8 cellular contexts compared by ENCODE assay signal in the genomic region with DNA sequence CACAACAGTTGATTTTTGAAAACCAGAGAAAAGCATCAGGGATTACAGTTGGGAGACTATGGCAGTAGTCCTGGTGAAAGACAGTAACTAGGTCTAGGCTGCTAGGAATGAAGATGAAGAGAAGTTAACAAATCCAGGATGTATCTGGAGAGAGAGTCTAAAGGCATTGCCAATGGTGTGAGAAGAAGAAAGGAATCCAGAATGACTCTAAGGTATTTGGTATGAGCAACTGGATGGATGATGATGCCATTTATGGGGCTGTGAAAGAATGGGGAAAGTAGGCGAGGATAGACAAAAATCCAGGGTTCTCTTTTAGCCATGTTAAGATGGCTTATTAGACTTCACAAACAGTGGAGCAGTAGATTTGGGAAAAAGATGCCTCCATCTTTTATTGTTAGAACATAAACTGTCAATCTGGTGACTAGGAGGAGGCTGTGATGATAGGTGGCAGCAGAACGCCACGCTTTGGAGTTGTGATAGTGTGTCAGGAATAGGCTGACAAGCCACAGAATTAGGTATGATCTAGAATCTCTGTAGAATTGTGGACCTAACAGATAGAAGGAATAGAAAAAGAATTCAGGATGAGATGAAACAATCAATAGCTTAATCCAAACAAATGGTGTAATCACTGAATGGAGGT. TPM values are rescaled to one million over a fixed set of nuclear protein-coding genes. Genes with fewer than 3 reads are reported as not detected.
DNase-seq lines count a peak whose midpoint lies in the region; ATAC-seq and TF ChIP-seq lines count a peak whose summit lies in the region.

No MANE protein-coding gene starts in this region.

- H3K79me2 ChIP-seq in hepatocyte = no peaks in the 10 kb centered on the region

- H3K36me3 ChIP-seq in hepatocyte (replicated peaks; ENCODE audit: insufficient read depth, low read depth) = no peaks in the 10 kb centered on the region

- H3K4me2 ChIP-seq in hepatocyte = no peak overlapping the region

- H4K20me1 ChIP-seq in hepatocyte (ENCODE audit: insufficient read depth, poor library complexity, severe bottlenecking) = no peaks in the 10 kb centered on the region

- H3K4me3 ChIP-seq in GM12865 (ENCODE audit: low read depth, low read length) (no peak overlapping the region), hepatocyte (no peak overlapping the region)

- TF ChIP-seq CTCF in GM12865 (IDR thresholded peaks at IDR 0.05; ENCODE audit: insufficient read depth, low read depth, low read length, missing control alignments) (peak; percentile 42), hepatocyte (IDR thresholded peaks at IDR 0.05; ENCODE audit: poor library complexity) (peak; percentile 12)

- no peaks in the 10 kb centered on the region for H3K27me3 ChIP-seq in hepatocyte

- H3K4me1 ChIP-seq in hepatocyte (ENCODE audit: insufficient read depth) = no peaks in the 10 kb centered on the region

- H2AFZ ChIP-seq in hepatocyte = no peak overlapping the region

- no peak overlapping the region for H3K27ac ChIP-seq in hepatocyte

- H3K9me2 ChIP-seq in hepatocyte (replicated peaks; ENCODE audit: insufficient read depth) = no peaks in the 10 kb centered on the region

- no peak for ATAC-seq in HG03439 (IDR thresholded peaks at IDR 0.05; ENCODE audit: unreplicated experiment)

- DNase-seq in GM12865 (ENCODE audit: low read depth) (peak; percentile 49), HT-29 (ENCODE audit: low spot score) (peak; percentile 45), activated T-cell treated with anti-CD3 and anti-CD28 coated beads for 24 hours (ENCODE audit: low read depth) (peak; percentile 26), hepatocyte (ENCODE audit: low spot score) (no peak), NCI-H446 treated with DMSO at 0.1 percent for 48 hours (lab: John Stamatoyannopoulos, UW) (no peak), NCI-H187 (lab: John Stamatoyannopoulos, UW) (no peak)
- DNase-seq in stimulated activated CD8-positive, alpha-beta memory T cell treated with anti-CD3 and anti-CD28 coated beads, Interleukin-4, amount 100 ng/mL, for 24 hours (ENCODE audit: low read depth) = peak; percentile 3

- WGBS in hepatocyte (ENCODE audit: low lambda C conversion rate, missing lambda C conversion rate) = 81% methylated on average over 3 of the region's 3 CpGs

- H3K9me3 ChIP-seq in hepatocyte (ENCODE audit: low read depth) = no peaks in the 10 kb centered on the region

RNA-seq across cellular contexts. Expression of a gene that starts 27.3 kb away (rescaled TPM):
- 14.1 and 18.3 TPM in 2 replicates for total RNA-seq in HT-29 (2014; rRNA removed; shearing (Covaris generic))
- total RNA-seq in hepatocyte = 26.8 and 27.7 TPM in 2 replicates
- 20.0 and 21.0 TPM in 2 replicates for polyA plus RNA-seq in hepatocyte

Comparison
In these comparisons a context has a peak if more than half of its experiments do, and no peak if none do; other contexts are left out.
1. DNase-seq: peak in GM12865 (single experiment), HT-29 (single experiment), activated T-cell treated with anti-CD3 and anti-CD28 coated beads for 24 hours (single experiment) and stimulated activated CD8-positive, alpha-beta memory T cell treated with anti-CD3 and anti-CD28 coated beads, Interleukin-4, amount 100 ng/mL, for 24 hours (single experiment); none in hepatocyte (single experiment), NCI-H446 treated with DMSO at 0.1 percent for 48 hours (single experiment) and NCI-H187 (0 of 2).